Comparison of ENCODE assay signal across 8 cellular contexts in genomic region chr13:41668130-41668757, GRCh38.
DNase-seq lines count a peak whose midpoint lies in the region; ATAC-seq and TF ChIP-seq lines count a peak whose summit lies in the region.

No MANE protein-coding gene starts in this region.

- H3K27me3 ChIP-seq in neuronal stem cell (ENCODE audit: control insufficient read depth in 3 of 3, insufficient read depth in 3 of 3, low read depth in 1 of 3, low read length in 3 of 3): no peaks in the 10 kb centered on the region

- no peak overlapping the region for H2AFZ ChIP-seq in neuronal stem cell (ENCODE audit: low read length)

- H3K18ac ChIP-seq in neuronal stem cell (ENCODE audit: low read length): no peak overlapping the region

- H2AK5ac ChIP-seq in neuronal stem cell (ENCODE audit: low read depth, low read length): no peak overlapping the region

- WGBS in neuronal stem cell (ENCODE audit: extremely low coverage in 2 of 2, insufficient read length in 2 of 2, insufficient replicate concordance in 1 of 2), 2 donors: no CpG with 5 or more reads among the region's 1 CpG

- H2BK15ac ChIP-seq in neuronal stem cell (ENCODE audit: low read length): no peak overlapping the region

- no peak overlapping the region for H3K4me3 Mint-ChIP-seq in activated CD8-positive, alpha-beta T cell treated with anti-CD3 and anti-CD28 coated beads for 36 hours

- H2BK12ac ChIP-seq in neuronal stem cell (ENCODE audit: low read length): no peak overlapping the region

- H3K36me3 Mint-ChIP-seq in activated CD8-positive, alpha-beta T cell treated with anti-CD3 and anti-CD28 coated beads for 36 hours (ENCODE audit: low read depth): peaks cover 8% of the 10 kb centered on the region

- TF ChIP-seq CTCF in activated CD8-positive, alpha-beta T cell treated with anti-CD3 and anti-CD28 coated beads for 36 hours (IDR thresholded peaks at IDR 0.05): peak; percentile 73

- peak; percentile 68 for ATAC-seq in GM19372 (IDR thresholded peaks at IDR 0.05; ENCODE audit: low read depth, unreplicated experiment)
- peak; percentile 79 for ATAC-seq in HG03520 (IDR thresholded peaks at IDR 0.05; ENCODE audit: unreplicated experiment)
- peak; percentile 90 for ATAC-seq in activated CD8-positive, alpha-beta T cell treated with anti-CD3 and anti-CD28 coated beads for 36 hours
- no peak for ATAC-seq in GM19035 (IDR thresholded peaks at IDR 0.05; ENCODE audit: unreplicated experiment)

- H3K79me1 ChIP-seq in neuronal stem cell (ENCODE audit: low read depth, low read length): no peaks in the 10 kb centered on the region

- H3K4me3 ChIP-seq in neuronal stem cell (ENCODE audit: low read length in 2 of 2): no peak overlapping the region

- intact Hi-C loops in activated CD8-positive, alpha-beta T cell treated with anti-CD3 and anti-CD28 coated beads for 36 hours (cut with micrococcal nuclease): loop anchor here (5.0 kb wide), 1 partner anchor 444 kb away; no protein-coding TSS in a partner anchor

- H3K14ac ChIP-seq in neuronal stem cell (ENCODE audit: low read length): no peak overlapping the region

- no peaks in the 10 kb centered on the region for H3K4me1 Mint-ChIP-seq in activated CD8-positive, alpha-beta T cell treated with anti-CD3 and anti-CD28 coated beads for 36 hours (ENCODE audit: low read depth)

- peaks cover 0 to 11% of the 10 kb centered on the region in 2 donors for H3K36me3 ChIP-seq in neuronal stem cell (replicated peaks in 1 of 2; ENCODE audit: control insufficient read depth in 2 of 2, insufficient read depth in 2 of 2, low read length in 2 of 2)

- no peak overlapping the region for H3K4me2 ChIP-seq in neuronal stem cell (ENCODE audit: insufficient read depth, low read length, poor library complexity, severe bottlenecking)

- H2BK120ac ChIP-seq in neuronal stem cell (ENCODE audit: low read depth, low read length): no peak overlapping the region

- H3K23ac ChIP-seq in neuronal stem cell (ENCODE audit: low read depth, low read length, poor library complexity): no peak overlapping the region

- POLR2A ChIA-PET in activated CD8-positive, alpha-beta T cell treated with anti-CD3 and anti-CD28 coated beads for 36 hours (lab: Charles Lee): interaction anchor here (0.5 kb wide), 1 partner anchor 180 kb away, joined by 4 read pairs; no protein-coding TSS in a partner anchor

- H3K9ac ChIP-seq in neuronal stem cell (ENCODE audit: low read depth, low read length, poor library complexity): no peak overlapping the region

- H3K27ac Mint-ChIP-seq in activated CD8-positive, alpha-beta T cell treated with anti-CD3 and anti-CD28 coated beads for 36 hours: no peak overlapping the region

- H3K9me3 Mint-ChIP-seq in activated CD8-positive, alpha-beta T cell treated with anti-CD3 and anti-CD28 coated beads for 36 hours: no peaks in the 10 kb centered on the region

- no peak overlapping the region for H4K91ac ChIP-seq in neuronal stem cell (ENCODE audit: low read depth, low read length, poor library complexity)

- no peak overlapping the region for H3K27ac ChIP-seq in neuronal stem cell (replicated peaks; ENCODE audit: low read length)

- no peaks in the 10 kb centered on the region for H3K9me3 ChIP-seq in neuronal stem cell (replicated peaks in 1 of 2; ENCODE audit: control insufficient read depth in 2 of 2, insufficient read depth in 1 of 2, low read depth in 1 of 2, low read length in 2 of 2)

- CTCF ChIA-PET in activated CD8-positive, alpha-beta T cell treated with anti-CD3 and anti-CD28 coated beads for 36 hours (lab: Charles Lee): interaction anchor here (0.7 to 2.9 kb wide), 31 partner anchors 10 to 870 kb away, joined by 3 to 43 read pairs (median 4); no protein-coding TSS in a partner anchor

- H3K4me1 ChIP-seq in neuronal stem cell (ENCODE audit: control insufficient read depth in 2 of 2, insufficient read depth in 1 of 2, low read depth in 1 of 2, low read length in 2 of 2): no peaks in the 10 kb centered on the region

- no peaks in the 10 kb centered on the region for H3K27me3 Mint-ChIP-seq in activated CD8-positive, alpha-beta T cell treated with anti-CD3 and anti-CD28 coated beads for 36 hours

- peak; percentile 89 for DNase-seq in DMS153 treated with DMSO at 0.1 percent for 48 hours (lab: John Stamatoyannopoulos, UW; ENCODE audit: unreplicated experiment)
- DNase-seq in NCI-H510A treated with DMSO at 0.1 percent for 48 hours (lab: John Stamatoyannopoulos, UW): peak; percentile 46
- peak; percentile 45 for DNase-seq in activated CD8-positive, alpha-beta T cell treated with anti-CD3 and anti-CD28 coated beads for 36 hours
- peak; percentile 85 for DNase-seq in foreskin melanocyte
- DNase-seq in neuronal stem cell (ENCODE audit: low spot score): peak; percentile 69

- H3K4ac ChIP-seq in neuronal stem cell (ENCODE audit: low read length): no peak overlapping the region

- H2BK5ac ChIP-seq in neuronal stem cell (ENCODE audit: low read length): no peak overlapping the region

- no peak overlapping the region for H4K8ac ChIP-seq in neuronal stem cell (ENCODE audit: low read depth, low read length)
